Comparison of ENCODE assay signal across 1 cellular context in the genomic region with DNA sequence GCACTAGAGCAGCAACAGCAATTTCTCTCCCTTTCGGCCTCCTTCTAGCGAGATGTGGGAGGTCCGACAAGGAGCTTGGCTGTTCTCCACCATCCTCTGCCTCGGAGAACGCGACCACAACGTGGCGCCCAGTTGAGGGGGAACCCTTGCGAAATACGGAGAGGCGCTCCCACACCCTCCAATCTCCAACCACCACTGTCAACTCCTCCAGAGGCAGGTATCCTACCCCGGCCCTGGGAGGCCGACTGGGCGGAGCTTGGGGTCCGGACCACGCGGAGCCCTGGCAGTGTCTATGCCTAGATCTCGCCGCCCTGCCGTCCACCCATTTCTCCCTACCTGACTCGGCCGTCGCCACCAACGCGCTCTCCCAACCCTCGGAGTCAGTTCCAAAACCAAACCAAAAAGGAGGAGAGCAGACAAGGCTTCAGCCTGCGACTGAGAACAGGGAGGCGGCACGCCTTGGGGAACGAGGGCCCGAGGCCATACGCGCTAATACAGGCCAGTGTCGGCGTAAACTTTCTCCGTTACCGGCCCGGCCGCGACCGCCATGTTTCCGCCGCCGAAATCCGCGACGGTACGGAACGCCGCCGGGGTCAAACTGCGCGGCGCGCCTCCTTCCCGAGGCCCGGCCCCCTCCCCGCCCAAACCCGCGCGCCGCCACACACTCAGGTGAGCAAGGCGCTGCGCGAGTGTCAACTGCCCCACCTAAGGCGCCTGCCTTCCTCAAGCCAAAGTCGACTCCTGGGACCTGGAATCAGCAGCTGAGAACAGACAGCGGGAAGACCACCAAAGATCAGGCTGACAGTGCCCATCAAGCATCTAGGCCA.
A peak's percentile ranks its signal among the peaks of the same experiment; 100 is the strongest.
TF ChIP-seq lines count a peak whose summit lies in the region.

A gene with protein sequence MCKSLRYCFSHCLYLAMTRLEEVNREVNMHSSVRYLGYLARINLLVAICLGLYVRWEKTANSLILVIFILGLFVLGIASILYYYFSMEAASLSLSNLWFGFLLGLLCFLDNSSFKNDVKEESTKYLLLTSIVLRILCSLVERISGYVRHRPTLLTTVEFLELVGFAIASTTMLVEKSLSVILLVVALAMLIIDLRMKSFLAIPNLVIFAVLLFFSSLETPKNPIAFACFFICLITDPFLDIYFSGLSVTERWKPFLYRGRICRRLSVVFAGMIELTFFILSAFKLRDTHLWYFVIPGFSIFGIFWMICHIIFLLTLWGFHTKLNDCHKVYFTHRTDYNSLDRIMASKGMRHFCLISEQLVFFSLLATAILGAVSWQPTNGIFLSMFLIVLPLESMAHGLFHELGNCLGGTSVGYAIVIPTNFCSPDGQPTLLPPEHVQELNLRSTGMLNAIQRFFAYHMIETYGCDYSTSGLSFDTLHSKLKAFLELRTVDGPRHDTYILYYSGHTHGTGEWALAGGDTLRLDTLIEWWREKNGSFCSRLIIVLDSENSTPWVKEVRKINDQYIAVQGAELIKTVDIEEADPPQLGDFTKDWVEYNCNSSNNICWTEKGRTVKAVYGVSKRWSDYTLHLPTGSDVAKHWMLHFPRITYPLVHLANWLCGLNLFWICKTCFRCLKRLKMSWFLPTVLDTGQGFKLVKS (minus strand): TSS at position 570 of the 827 bp plus-strand sequence. CDS start 5,568 bp downstream, outside the sequence.

TF ChIP-seq in HepG2, 621 proteins besides CTCF, POLR2A, EP300 and RAD21 (continued from another document and continues in another):
- TF ChIP-seq, protein P1, sequence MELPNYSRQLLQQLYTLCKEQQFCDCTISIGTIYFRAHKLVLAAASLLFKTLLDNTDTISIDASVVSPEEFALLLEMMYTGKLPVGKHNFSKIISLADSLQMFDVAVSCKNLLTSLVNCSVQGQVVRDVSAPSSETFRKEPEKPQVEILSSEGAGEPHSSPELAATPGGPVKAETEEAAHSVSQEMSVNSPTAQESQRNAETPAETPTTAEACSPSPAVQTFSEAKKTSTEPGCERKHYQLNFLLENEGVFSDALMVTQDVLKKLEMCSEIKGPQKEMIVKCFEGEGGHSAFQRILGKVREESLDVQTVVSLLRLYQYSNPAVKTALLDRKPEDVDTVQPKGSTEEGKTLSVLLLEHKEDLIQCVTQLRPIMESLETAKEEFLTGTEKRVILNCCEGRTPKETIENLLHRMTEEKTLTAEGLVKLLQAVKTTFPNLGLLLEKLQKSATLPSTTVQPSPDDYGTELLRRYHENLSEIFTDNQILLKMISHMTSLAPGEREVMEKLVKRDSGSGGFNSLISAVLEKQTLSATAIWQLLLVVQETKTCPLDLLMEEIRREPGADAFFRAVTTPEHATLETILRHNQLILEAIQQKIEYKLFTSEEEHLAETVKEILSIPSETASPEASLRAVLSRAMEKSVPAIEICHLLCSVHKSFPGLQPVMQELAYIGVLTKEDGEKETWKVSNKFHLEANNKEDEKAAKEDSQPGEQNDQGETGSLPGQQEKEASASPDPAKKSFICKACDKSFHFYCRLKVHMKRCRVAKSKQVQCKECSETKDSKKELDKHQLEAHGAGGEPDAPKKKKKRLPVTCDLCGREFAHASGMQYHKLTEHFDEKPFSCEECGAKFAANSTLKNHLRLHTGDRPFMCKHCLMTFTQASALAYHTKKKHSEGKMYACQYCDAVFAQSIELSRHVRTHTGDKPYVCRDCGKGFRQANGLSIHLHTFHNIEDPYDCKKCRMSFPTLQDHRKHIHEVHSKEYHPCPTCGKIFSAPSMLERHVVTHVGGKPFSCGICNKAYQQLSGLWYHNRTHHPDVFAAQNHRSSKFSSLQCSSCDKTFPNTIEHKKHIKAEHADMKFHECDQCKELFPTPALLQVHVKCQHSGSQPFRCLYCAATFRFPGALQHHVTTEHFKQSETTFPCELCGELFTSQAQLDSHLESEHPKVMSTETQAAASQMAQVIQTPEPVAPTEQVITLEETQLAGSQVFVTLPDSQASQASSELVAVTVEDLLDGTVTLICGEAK (IDR thresholded peaks at IDR 0.05): no peak
- TF ChIP-seq, protein P1 (CRISPR knock-in tag; IDR thresholded peaks at IDR 0.05): no peak
- TF ChIP-seq HOXA7 (CRISPR knock-in tag; IDR thresholded peaks at IDR 0.05) (no peak), HNRNPK (IDR thresholded peaks at IDR 0.05; ENCODE audit: low read depth, low read length, poor library complexity, severe bottlenecking) (no peak), FOXC1 (CRISPR knock-in tag; IDR thresholded peaks at IDR 0.05; ENCODE audit: borderline replicate concordance) (peak; percentile 70; the same call in 1 of the 2 replicates), ZNF232 (CRISPR knock-in tag; IDR thresholded peaks at IDR 0.05; ENCODE audit: borderline replicate concordance) (no peak; the same call in 1 of the 2 replicates), ZNF652 (CRISPR knock-in tag; IDR thresholded peaks at IDR 0.05; ENCODE audit: borderline replicate concordance, low read depth) (no peak), CBFB (CRISPR knock-in tag; IDR thresholded peaks at IDR 0.05) (peak; percentile 27; the same call in 1 of the 2 replicates), ZNF720 (CRISPR knock-in tag; IDR thresholded peaks at IDR 0.05) (no peak), ZNF772 (CRISPR knock-in tag; IDR thresholded peaks at IDR 0.05) (0 out of 2 replicates have a peak, but pooled peaks have one; percentile 27), ZIK1 (CRISPR knock-in tag; IDR thresholded peaks at IDR 0.05; ENCODE audit: borderline replicate concordance, low read depth) (no peak), RFX3 (CRISPR knock-in tag; IDR thresholded peaks at IDR 0.05) (no peak), SETDB1 (CRISPR knock-in tag; IDR thresholded peaks at IDR 0.05; ENCODE audit: borderline replicate concordance) (no peak), ZNF251 (CRISPR knock-in tag; IDR thresholded peaks at IDR 0.05) (no peak), MAFG (CRISPR knock-in tag; IDR thresholded peaks at IDR 0.05) (no peak), ATF7-NPFF (CRISPR knock-in tag; IDR thresholded peaks at IDR 0.05; ENCODE audit: low read depth) (no peak), XBP1 (CRISPR knock-in tag; IDR thresholded peaks at IDR 0.05) (no peak), KDM5A (IDR thresholded peaks at IDR 0.05; ENCODE audit: borderline replicate concordance, low read length) (no peak; the same call in 1 of the 2 replicates), ARHGAP35 (CRISPR knock-in tag; IDR thresholded peaks at IDR 0.05; ENCODE audit: borderline replicate concordance) (no peak), SIX4 (CRISPR knock-in tag; IDR thresholded peaks at IDR 0.05) (no peak), GLI4 (CRISPR knock-in tag; IDR thresholded peaks at IDR 0.05; ENCODE audit: borderline replicate concordance) (no peak), ZMYM3 (CRISPR knock-in tag; IDR thresholded peaks at IDR 0.05) (no peak), CREM (IDR thresholded peaks at IDR 0.05) (no peak), CREM (CRISPR knock-in tag; IDR thresholded peaks at IDR 0.05) (no peak), GLMP (CRISPR knock-in tag; IDR thresholded peaks at IDR 0.05; ENCODE audit: borderline replicate concordance) (no peak)
- TF ChIP-seq, protein P2, sequence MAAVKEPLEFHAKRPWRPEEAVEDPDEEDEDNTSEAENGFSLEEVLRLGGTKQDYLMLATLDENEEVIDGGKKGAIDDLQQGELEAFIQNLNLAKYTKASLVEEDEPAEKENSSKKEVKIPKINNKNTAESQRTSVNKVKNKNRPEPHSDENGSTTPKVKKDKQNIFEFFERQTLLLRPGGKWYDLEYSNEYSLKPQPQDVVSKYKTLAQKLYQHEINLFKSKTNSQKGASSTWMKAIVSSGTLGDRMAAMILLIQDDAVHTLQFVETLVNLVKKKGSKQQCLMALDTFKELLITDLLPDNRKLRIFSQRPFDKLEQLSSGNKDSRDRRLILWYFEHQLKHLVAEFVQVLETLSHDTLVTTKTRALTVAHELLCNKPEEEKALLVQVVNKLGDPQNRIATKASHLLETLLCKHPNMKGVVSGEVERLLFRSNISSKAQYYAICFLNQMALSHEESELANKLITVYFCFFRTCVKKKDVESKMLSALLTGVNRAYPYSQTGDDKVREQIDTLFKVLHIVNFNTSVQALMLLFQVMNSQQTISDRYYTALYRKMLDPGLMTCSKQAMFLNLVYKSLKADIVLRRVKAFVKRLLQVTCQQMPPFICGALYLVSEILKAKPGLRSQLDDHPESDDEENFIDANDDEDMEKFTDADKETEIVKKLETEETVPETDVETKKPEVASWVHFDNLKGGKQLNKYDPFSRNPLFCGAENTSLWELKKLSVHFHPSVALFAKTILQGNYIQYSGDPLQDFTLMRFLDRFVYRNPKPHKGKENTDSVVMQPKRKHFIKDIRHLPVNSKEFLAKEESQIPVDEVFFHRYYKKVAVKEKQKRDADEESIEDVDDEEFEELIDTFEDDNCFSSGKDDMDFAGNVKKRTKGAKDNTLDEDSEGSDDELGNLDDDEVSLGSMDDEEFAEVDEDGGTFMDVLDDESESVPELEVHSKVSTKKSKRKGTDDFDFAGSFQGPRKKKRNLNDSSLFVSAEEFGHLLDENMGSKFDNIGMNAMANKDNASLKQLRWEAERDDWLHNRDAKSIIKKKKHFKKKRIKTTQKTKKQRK (IDR thresholded peaks at IDR 0.05; ENCODE audit: low read length): no peak
- TF ChIP-seq, protein P3, sequence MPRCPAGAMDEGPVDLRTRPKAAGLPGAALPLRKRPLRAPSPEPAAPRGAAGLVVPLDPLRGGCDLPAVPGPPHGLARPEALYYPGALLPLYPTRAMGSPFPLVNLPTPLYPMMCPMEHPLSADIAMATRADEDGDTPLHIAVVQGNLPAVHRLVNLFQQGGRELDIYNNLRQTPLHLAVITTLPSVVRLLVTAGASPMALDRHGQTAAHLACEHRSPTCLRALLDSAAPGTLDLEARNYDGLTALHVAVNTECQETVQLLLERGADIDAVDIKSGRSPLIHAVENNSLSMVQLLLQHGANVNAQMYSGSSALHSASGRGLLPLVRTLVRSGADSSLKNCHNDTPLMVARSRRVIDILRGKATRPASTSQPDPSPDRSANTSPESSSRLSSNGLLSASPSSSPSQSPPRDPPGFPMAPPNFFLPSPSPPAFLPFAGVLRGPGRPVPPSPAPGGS (CRISPR knock-in tag; IDR thresholded peaks at IDR 0.05): no peak
- TF ChIP-seq, protein P4, sequence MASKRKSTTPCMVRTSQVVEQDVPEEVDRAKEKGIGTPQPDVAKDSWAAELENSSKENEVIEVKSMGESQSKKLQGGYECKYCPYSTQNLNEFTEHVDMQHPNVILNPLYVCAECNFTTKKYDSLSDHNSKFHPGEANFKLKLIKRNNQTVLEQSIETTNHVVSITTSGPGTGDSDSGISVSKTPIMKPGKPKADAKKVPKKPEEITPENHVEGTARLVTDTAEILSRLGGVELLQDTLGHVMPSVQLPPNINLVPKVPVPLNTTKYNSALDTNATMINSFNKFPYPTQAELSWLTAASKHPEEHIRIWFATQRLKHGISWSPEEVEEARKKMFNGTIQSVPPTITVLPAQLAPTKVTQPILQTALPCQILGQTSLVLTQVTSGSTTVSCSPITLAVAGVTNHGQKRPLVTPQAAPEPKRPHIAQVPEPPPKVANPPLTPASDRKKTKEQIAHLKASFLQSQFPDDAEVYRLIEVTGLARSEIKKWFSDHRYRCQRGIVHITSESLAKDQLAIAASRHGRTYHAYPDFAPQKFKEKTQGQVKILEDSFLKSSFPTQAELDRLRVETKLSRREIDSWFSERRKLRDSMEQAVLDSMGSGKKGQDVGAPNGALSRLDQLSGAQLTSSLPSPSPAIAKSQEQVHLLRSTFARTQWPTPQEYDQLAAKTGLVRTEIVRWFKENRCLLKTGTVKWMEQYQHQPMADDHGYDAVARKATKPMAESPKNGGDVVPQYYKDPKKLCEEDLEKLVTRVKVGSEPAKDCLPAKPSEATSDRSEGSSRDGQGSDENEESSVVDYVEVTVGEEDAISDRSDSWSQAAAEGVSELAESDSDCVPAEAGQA (IDR thresholded peaks at IDR 0.05; ENCODE audit: low read depth): 0 out of 2 replicates have a peak, but pooled peaks have one; percentile 28
- TF ChIP-seq, protein P4 (CRISPR knock-in tag; IDR thresholded peaks at IDR 0.05; ENCODE audit: borderline replicate concordance): no peak
